In the genomic region with DNA sequence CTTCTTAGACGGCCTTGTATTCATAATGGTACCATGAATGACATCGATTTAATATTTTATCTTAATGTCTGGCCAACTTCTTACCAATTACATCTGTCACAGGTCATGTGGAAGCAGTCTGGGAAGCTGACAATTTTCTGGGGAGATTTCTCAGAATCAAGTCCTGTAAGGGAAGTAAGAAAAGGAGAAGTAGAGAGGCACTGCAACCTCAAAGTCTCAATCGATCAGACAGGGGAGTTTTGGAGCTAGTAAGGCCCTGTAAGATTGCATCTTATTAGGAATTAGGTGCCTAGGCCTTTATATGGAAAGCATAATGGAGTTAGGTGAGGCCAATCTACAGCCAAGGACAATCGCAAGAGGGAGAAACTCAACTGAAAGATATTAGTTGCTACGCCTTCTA, we compare ENCODE assay signal across 16 cellular contexts.
"Had no signal": no experiment of that assay in that cellular context is flagged by ENCODE, and none has a peak within 500 bp of the region (broad histone marks: within the 10 kb centered on the region; RNA-seq: fewer than 3 reads in every experiment).

No MANE protein-coding gene starts in this region.

- H3K36me3 ChIP-seq: sigmoid colon had no signal

- H3K27ac Mint-ChIP-seq: activated CD4-positive, alpha-beta T cell treated with anti-CD3 and anti-CD28 coated beads, Interleukin-2, amount 10 ng/mL, durations not matched to agents 24 days and 14 days; activated naive CD4-positive, alpha-beta T cell treated with anti-CD3 and anti-CD28 coated beads, Interleukin-2, amount 10 ng/mL, durations not matched to agents 7 days and 5 days; activated naive CD8-positive, alpha-beta T cell treated with anti-CD3 and anti-CD28 coated beads, Interleukin-2, amount 50 U/mL, for 24 hours; brain; effector memory CD8-positive, alpha-beta T cell; naive thymus-derived CD8-positive, alpha-beta T cell; stimulated activated memory B cell treated with anti-CD40 and anti-IgM and Interleukin-4, amounts not matched to agents 10 μg/mL and 1 μg/mL and 100 μg/mL, for 72 hours had no signal

- H3K4me1 Mint-ChIP-seq: activated CD4-positive, alpha-beta T cell treated with anti-CD3 and anti-CD28 coated beads, Interleukin-2, amount 10 ng/mL, durations not matched to agents 24 days and 14 days; activated naive CD4-positive, alpha-beta T cell treated with anti-CD3 and anti-CD28 coated beads, Interleukin-2, amount 10 ng/mL, durations not matched to agents 7 days and 5 days; activated naive CD8-positive, alpha-beta T cell treated with anti-CD3 and anti-CD28 coated beads, Interleukin-2, amount 50 U/mL, for 24 hours; brain; naive thymus-derived CD8-positive, alpha-beta T cell; stimulated activated memory B cell treated with anti-CD40 and anti-IgM and Interleukin-4, amounts not matched to agents 10 μg/mL and 1 μg/mL and 100 μg/mL, for 72 hours had no signal

- H3K27me3 ChIP-seq: sigmoid colon had no signal

- H3K4me3 Mint-ChIP-seq: activated CD4-positive, alpha-beta T cell treated with anti-CD3 and anti-CD28 coated beads, Interleukin-2, amount 10 ng/mL, durations not matched to agents 24 days and 14 days; activated naive CD4-positive, alpha-beta T cell treated with anti-CD3 and anti-CD28 coated beads, Interleukin-2, amount 10 ng/mL, durations not matched to agents 7 days and 5 days; activated naive CD8-positive, alpha-beta T cell treated with anti-CD3 and anti-CD28 coated beads, Interleukin-2, amount 50 U/mL, for 24 hours; activated T-cell treated with anti-CD3 and anti-CD28 coated beads, Interleukin-2, amount 50 U/mL, for 4 hours; brain; effector memory CD8-positive, alpha-beta T cell; naive thymus-derived CD8-positive, alpha-beta T cell; stimulated activated memory B cell treated with anti-CD40 and anti-IgM and Interleukin-4, amounts not matched to agents 10 μg/mL and 1 μg/mL and 100 μg/mL, for 72 hours had no signal

- H3K4me3 ChIP-seq: sigmoid colon had no signal

- H3K9me3 Mint-ChIP-seq: activated CD4-positive, alpha-beta T cell treated with anti-CD3 and anti-CD28 coated beads, Interleukin-2, amount 10 ng/mL, durations not matched to agents 24 days and 14 days; activated naive CD8-positive, alpha-beta T cell treated with anti-CD3 and anti-CD28 coated beads, Interleukin-2, amount 50 U/mL, for 24 hours; stimulated activated memory B cell treated with anti-CD40 and anti-IgM and Interleukin-4, amounts not matched to agents 10 μg/mL and 1 μg/mL and 100 μg/mL, for 72 hours had no signal

- H3K36me3 Mint-ChIP-seq: activated naive CD4-positive, alpha-beta T cell treated with anti-CD3 and anti-CD28 coated beads, Interleukin-2, amount 10 ng/mL, durations not matched to agents 7 days and 5 days; brain; naive thymus-derived CD8-positive, alpha-beta T cell; stimulated activated memory B cell treated with anti-CD40 and anti-IgM and Interleukin-4, amounts not matched to agents 10 μg/mL and 1 μg/mL and 100 μg/mL, for 72 hours had no signal

- H3K27me3 Mint-ChIP-seq: activated CD4-positive, alpha-beta T cell treated with anti-CD3 and anti-CD28 coated beads, Interleukin-2, amount 10 ng/mL, durations not matched to agents 24 days and 14 days; activated naive CD4-positive, alpha-beta T cell treated with anti-CD3 and anti-CD28 coated beads, Interleukin-2, amount 10 ng/mL, durations not matched to agents 7 days and 5 days; activated naive CD8-positive, alpha-beta T cell treated with anti-CD3 and anti-CD28 coated beads, Interleukin-2, amount 50 U/mL, for 24 hours; effector memory CD8-positive, alpha-beta T cell; naive thymus-derived CD8-positive, alpha-beta T cell; stimulated activated memory B cell treated with anti-CD40 and anti-IgM and Interleukin-4, amounts not matched to agents 10 μg/mL and 1 μg/mL and 100 μg/mL, for 72 hours had no signal

- H3K9me3 ChIP-seq: sigmoid colon had no signal

- H3K4me1 ChIP-seq: parathyroid adenoma, sigmoid colon had no signal

- ATAC-seq: activated naive CD8-positive, alpha-beta T cell treated with anti-CD3 and anti-CD28 coated beads, Interleukin-2, amount 50 U/mL, for 24 hours; activated T-cell treated with anti-CD3 and anti-CD28 coated beads, Interleukin-2, amount 50 U/mL, for 4 hours; effector memory CD8-positive, alpha-beta T cell; naive thymus-derived CD8-positive, alpha-beta T cell; stimulated activated memory B cell treated with anti-CD40 and anti-IgM and Interleukin-4, amounts not matched to agents 10 μg/mL and 1 μg/mL and 100 μg/mL, for 72 hours had no signal

- H3K27ac ChIP-seq: parathyroid adenoma, sigmoid colon had no signal

- DNase-seq: activated CD4-positive, alpha-beta T cell treated with anti-CD3 and anti-CD28 coated beads, Interleukin-2, amount 10 ng/mL, durations not matched to agents 24 days and 14 days; activated CD8-positive, alpha-beta memory T cell treated with anti-CD3 and anti-CD28 coated beads, Interleukin-2, amount 50 U/mL, for 4 hours; activated naive CD4-positive, alpha-beta T cell treated with anti-CD3 and anti-CD28 coated beads, Interleukin-2, amount 10 ng/mL, durations not matched to agents 7 days and 5 days; activated naive CD8-positive, alpha-beta T cell treated with anti-CD3 and anti-CD28 coated beads, Interleukin-2, amount 50 U/mL, for 24 hours; activated T-cell treated with anti-CD3 and anti-CD28 coated beads, Interleukin-2, amount 50 U/mL, for 4 hours; anterior cingulate cortex; caudate nucleus; effector memory CD8-positive, alpha-beta T cell; mesenchymal stem cell; naive thymus-derived CD8-positive, alpha-beta T cell; sigmoid colon; stimulated activated CD4-positive, alpha-beta T cell treated with anti-CD3 and anti-CD28 coated beads, Interleukin-4, amount 100 ng/mL, for 24 hours; T-helper 9 cell had no signal
